ENCODE assay signal across 8 cellular contexts in the genomic region with DNA sequence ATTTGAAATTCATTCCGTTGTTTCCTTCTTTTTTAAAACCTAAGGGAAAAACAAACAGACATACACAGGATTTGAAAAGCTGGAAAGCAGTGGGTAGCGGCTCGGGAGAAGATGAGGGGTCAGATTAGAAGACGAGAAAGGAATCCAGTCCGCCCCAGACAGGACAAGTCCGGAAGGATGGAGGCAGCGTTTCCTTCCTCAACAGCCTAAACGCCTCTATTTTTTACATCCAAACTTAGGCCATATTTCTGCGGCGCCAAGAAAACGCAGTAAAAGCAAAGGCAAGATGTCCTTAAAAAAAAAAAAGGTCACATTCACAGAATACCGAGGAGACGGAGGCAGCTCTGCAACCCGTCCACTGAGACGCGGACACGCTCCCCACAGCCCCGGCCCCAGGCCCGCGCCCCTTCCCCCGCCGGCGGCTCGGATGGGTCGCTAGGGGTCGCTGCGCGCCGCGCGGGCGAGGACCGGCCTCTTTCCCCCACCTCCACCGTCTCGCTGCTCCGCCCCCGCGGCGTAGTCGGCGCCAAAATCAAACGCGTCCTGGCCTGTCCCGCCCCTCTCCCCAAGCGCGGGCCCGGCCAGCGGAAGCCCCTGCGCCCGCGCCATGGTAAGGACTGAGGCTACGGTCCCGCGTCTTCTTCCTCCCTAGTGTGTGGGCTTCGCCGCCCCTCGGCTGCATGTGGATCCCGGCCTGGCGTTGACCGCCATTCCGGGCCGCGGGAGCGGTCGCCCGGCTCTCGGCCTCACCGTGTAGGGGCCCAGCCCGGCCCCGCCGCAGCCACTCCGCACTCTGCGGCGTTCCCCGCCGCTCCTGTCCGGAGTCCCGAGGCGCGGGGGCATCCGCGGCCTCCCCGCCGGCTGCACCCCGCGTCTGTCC. TPM values are rescaled to one million over a fixed set of nuclear protein-coding genes. Genes with fewer than 3 reads are reported as not detected.
DNase-seq lines count a peak whose midpoint lies in the region; ATAC-seq and TF ChIP-seq lines count a peak whose summit lies in the region.

A gene with protein sequence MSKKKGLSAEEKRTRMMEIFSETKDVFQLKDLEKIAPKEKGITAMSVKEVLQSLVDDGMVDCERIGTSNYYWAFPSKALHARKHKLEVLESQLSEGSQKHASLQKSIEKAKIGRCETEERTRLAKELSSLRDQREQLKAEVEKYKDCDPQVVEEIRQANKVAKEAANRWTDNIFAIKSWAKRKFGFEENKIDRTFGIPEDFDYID (plus strand): TSS at position 558 of the 880 bp plus-strand sequence. CDS start 50 bp downstream, at position 608.

- peak within 1 kb of the TSS; percentile 87 for H3K4me3 Mint-ChIP-seq in WTC11

- peak; percentile 52 for TF ChIP-seq CTCF in AG10803 (conservative IDR thresholded peaks at IDR 0.05; ENCODE audit: low read length)
- peak; percentile 84 for TF ChIP-seq CTCF in WTC11 (IDR thresholded peaks at IDR 0.05)
- peak; percentile 51 for TF ChIP-seq CTCF in cardiac fibroblast (IDR thresholded peaks at IDR 0.05; ENCODE audit: low read depth, low read length)

- POLR2A ChIA-PET in WTC11 (lab: Charles Lee) = interaction anchor here (0.6 kb wide), 1 partner anchor 107 kb away, joined by 5 read pairs; no protein-coding TSS in a partner anchor

- DNase-seq in AG10803 (ENCODE audit: low read depth) (peak; percentile 65), NCI-H2227 treated with DMSO at 0.1 percent for 48 hours (lab: John Stamatoyannopoulos, UW) (peak; percentile 75), WTC11 (ENCODE audit: low spot score) (peak; percentile 96), cardiac fibroblast (ENCODE audit: low read depth in 2 of 2) (peak; percentile 81), inferior parietal cortex (ENCODE audit: extremely low spot score) (peak; percentile 83)
- DNase-seq in stimulated activated CD4-positive, alpha-beta T cell treated with anti-CD3 and anti-CD28 coated beads, Interleukin-12 subunit alpha, Interleukin-12 subunit beta, amount 100 ng/mL, for 24 hours (ENCODE audit: low read depth in 2 of 2) = peak; percentile 81 to 93

- peak within 1 kb of the TSS; percentile 79 for H3K4me3 ChIP-seq in AG10803 (ENCODE audit: low read length)
- peak within 1 kb of the TSS; percentile 74 to 81 for H3K4me3 ChIP-seq in cardiac fibroblast (replicated peaks in 1 of 2; ENCODE audit: low read depth in 2 of 2, low read length in 2 of 2)

- H3K4me1 Mint-ChIP-seq in WTC11 = peaks cover 33% of the 10 kb centered on the region

- no peaks in the 10 kb centered on the region for H3K9me3 Mint-ChIP-seq in WTC11

- H3K27me3 Mint-ChIP-seq in WTC11 (ENCODE audit: low read depth) = no peaks in the 10 kb centered on the region

- H3K27ac Mint-ChIP-seq in WTC11 = peak within 1 kb of the TSS; percentile 94

- no peaks in the 10 kb centered on the region for H3K36me3 Mint-ChIP-seq in WTC11

- CTCF ChIA-PET in WTC11 (lab: Charles Lee) = interaction anchor here (0.8 to 2.7 kb wide), 14 partner anchors 34 to 304 kb away, joined by 3 to 8 read pairs (median 3); partner anchors contain the start of gene TMEM131L

- ATAC-seq in GM18909 (IDR thresholded peaks at IDR 0.05; ENCODE audit: poor library complexity, unreplicated experiment) (peak; percentile 81), HG03159 (IDR thresholded peaks at IDR 0.05; ENCODE audit: unreplicated experiment) (peak; percentile 84), WTC11 (peak; percentile 90)

TF ChIP-seq in WTC11, 78 proteins besides CTCF, POLR2A, EP300 and RAD21 (continues in another document):
- TF ChIP-seq NR1H2 (CRISPR knock-in tag; IDR thresholded peaks at IDR 0.05) (no peak), ZNF396 (CRISPR knock-in tag; IDR thresholded peaks at IDR 0.05; ENCODE audit: borderline replicate concordance) (no peak), SMAD3 (CRISPR knock-in tag; IDR thresholded peaks at IDR 0.05; ENCODE audit: borderline replicate concordance) (peak; percentile 62; the same call in 1 of the 2 replicates), AR (CRISPR knock-in tag; IDR thresholded peaks at IDR 0.05) (no peak), CREB1 (CRISPR knock-in tag; IDR thresholded peaks at IDR 0.05) (0 out of 2 replicates have a peak, but pooled peaks have one; percentile 13), MYBL2 (CRISPR knock-in tag; IDR thresholded peaks at IDR 0.05) (peak; percentile 86; the same call in 1 of the 2 replicates), NR3C1 (CRISPR knock-in tag; conservative IDR thresholded peaks at IDR 0.05; ENCODE audit: low read depth) (no peak), ELF4 (CRISPR knock-in tag; IDR thresholded peaks at IDR 0.05; ENCODE audit: low read depth) (peak; percentile 76; the same call in 1 of the 2 replicates)
- TF ChIP-seq, protein P1, sequence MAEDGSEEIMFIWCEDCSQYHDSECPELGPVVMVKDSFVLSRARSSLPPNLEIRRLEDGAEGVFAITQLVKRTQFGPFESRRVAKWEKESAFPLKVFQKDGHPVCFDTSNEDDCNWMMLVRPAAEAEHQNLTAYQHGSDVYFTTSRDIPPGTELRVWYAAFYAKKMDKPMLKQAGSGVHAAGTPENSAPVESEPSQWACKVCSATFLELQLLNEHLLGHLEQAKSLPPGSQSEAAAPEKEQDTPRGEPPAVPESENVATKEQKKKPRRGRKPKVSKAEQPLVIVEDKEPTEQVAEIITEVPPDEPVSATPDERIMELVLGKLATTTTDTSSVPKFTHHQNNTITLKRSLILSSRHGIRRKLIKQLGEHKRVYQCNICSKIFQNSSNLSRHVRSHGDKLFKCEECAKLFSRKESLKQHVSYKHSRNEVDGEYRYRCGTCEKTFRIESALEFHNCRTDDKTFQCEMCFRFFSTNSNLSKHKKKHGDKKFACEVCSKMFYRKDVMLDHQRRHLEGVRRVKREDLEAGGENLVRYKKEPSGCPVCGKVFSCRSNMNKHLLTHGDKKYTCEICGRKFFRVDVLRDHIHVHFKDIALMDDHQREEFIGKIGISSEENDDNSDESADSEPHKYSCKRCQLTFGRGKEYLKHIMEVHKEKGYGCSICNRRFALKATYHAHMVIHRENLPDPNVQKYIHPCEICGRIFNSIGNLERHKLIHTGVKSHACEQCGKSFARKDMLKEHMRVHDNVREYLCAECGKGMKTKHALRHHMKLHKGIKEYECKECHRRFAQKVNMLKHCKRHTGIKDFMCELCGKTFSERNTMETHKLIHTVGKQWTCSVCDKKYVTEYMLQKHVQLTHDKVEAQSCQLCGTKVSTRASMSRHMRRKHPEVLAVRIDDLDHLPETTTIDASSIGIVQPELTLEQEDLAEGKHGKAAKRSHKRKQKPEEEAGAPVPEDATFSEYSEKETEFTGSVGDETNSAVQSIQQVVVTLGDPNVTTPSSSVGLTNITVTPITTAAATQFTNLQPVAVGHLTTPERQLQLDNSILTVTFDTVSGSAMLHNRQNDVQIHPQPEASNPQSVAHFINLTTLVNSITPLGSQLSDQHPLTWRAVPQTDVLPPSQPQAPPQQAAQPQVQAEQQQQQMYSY (CRISPR knock-in tag; IDR thresholded peaks at IDR 0.05) = peak; percentile 95
- TF ChIP-seq, protein P2, sequence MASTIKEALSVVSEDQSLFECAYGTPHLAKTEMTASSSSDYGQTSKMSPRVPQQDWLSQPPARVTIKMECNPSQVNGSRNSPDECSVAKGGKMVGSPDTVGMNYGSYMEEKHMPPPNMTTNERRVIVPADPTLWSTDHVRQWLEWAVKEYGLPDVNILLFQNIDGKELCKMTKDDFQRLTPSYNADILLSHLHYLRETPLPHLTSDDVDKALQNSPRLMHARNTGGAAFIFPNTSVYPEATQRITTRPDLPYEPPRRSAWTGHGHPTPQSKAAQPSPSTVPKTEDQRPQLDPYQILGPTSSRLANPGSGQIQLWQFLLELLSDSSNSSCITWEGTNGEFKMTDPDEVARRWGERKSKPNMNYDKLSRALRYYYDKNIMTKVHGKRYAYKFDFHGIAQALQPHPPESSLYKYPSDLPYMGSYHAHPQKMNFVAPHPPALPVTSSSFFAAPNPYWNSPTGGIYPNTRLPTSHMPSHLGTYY (CRISPR knock-in tag; IDR thresholded peaks at IDR 0.05) = no peak

RNA-seq across cellular contexts. Expression of the gene that starts here (rescaled TPM):
- total RNA-seq in WTC11 (2021) = 35.9 to 36.7 TPM (median 36.0 TPM) in 3 replicates

Comparison
In these comparisons a context has a peak if more than half of its experiments do, and no peak if none do; other contexts are left out.
1. Peak in every context shown above with its lines: DNase-seq, ATAC-seq and H3K4me3 ChIP-seq.